Comparison of ENCODE assay signal across 9 cellular contexts in genomic region chr2:45494275-45494977, GRCh38.
A peak's percentile ranks its signal among the peaks of the same experiment; 100 is the strongest.
DNase-seq lines count a peak whose midpoint lies in the region; ATAC-seq and TF ChIP-seq lines count a peak whose summit lies in the region.
"Had no signal": no experiment of that assay in that cellular context is flagged by ENCODE, and none has a peak within 500 bp of the region (broad histone marks: within the 10 kb centered on the region; RNA-seq: fewer than 3 reads in every experiment).

No MANE protein-coding gene starts in this region.

- intact Hi-C loops in vagina (cut with DNase I): loop anchor here (2.0 kb wide), 1 partner anchor 512 kb away; no protein-coding TSS in a partner anchor

- peaks cover 11% of the 10 kb centered on the region for H3K4me1 Mint-ChIP-seq in HFFc6 (ENCODE audit: low read depth)

- H3K4me3 Mint-ChIP-seq in HFFc6: no peak overlapping the region
- H3K4me3 Mint-ChIP-seq: T-helper 1 cell treated with Interleukin-12 subunit alpha and Interleukin-12 subunit beta and Interleukin-4 antibody, amounts not matched to agents 30 μg/mL and 1 μg/mL, for 36 hours had no signal

- no peaks in the 10 kb centered on the region for H3K27me3 ChIP-seq in vagina

- H3K9me3 ChIP-seq in vagina: no peaks in the 10 kb centered on the region

- H3K27ac ChIP-seq in vagina: no peak overlapping the region

- no peaks in the 10 kb centered on the region for H3K27me3 Mint-ChIP-seq in HFFc6 (ENCODE audit: insufficient read depth)

- no peaks in the 10 kb centered on the region for H3K4me1 ChIP-seq in vagina

- no peaks in the 10 kb centered on the region for H3K9me3 Mint-ChIP-seq in HFFc6
- H3K9me3 Mint-ChIP-seq: T-helper 1 cell treated with Interleukin-12 subunit alpha and Interleukin-12 subunit beta and Interleukin-4 antibody, amounts not matched to agents 30 μg/mL and 1 μg/mL, for 36 hours had no signal

- no peaks in the 10 kb centered on the region for H3K36me3 ChIP-seq in vagina

- H3K4me3 ChIP-seq in vagina: no peak overlapping the region

- TF ChIP-seq CTCF in HFFc6 (IDR thresholded peaks at IDR 0.05) (peak; percentile 91), vagina (IDR thresholded peaks at IDR 0.05) (peak; percentile 60 to 76 (median 70))

- TF ChIP-seq POLR2A in vagina (IDR thresholded peaks at IDR 0.05): no peak

- H3K27ac Mint-ChIP-seq in HFFc6: no peak overlapping the region
- H3K27ac Mint-ChIP-seq: T-helper 1 cell treated with Interleukin-12 subunit alpha and Interleukin-12 subunit beta and Interleukin-4 antibody, amounts not matched to agents 30 μg/mL and 1 μg/mL, for 36 hours had no signal

- peak; percentile 31 for DNase-seq in D341Med (ENCODE audit: low spot score)
- DNase-seq in HFFc6: peak; percentile 67
- peak; percentile 85 for DNase-seq in NCI-H510A treated with DMSO at 0.1 percent for 48 hours (lab: John Stamatoyannopoulos, UW)
- DNase-seq in brain pericyte (ENCODE audit: low read depth, low spot score): peak; percentile 40
- no peak for DNase-seq in left lobe of liver (ENCODE audit: low spot score)
- no peak for DNase-seq in vagina (ENCODE audit: extremely low spot score in 2 of 2)
- no peak for DNase-seq in activated CD4-positive, CD25-positive, alpha-beta regulatory T cell (lab: John Stamatoyannopoulos, UW)

- ATAC-seq in left lobe of liver (peak; percentile 71), GM21367 (IDR thresholded peaks at IDR 0.05; ENCODE audit: unreplicated experiment) (no peak)

- H3K36me3 Mint-ChIP-seq in HFFc6 (ENCODE audit: low read depth): no peaks in the 10 kb centered on the region

Comparison
In these comparisons a context has a peak if more than half of its experiments do, and no peak if none do; other contexts are left out.
1. DNase-seq: peak in D341Med (single experiment), HFFc6 (single experiment), NCI-H510A treated with DMSO at 0.1 percent for 48 hours (single experiment) and brain pericyte (single experiment); none in left lobe of liver (single experiment), vagina (0 of 2) and activated CD4-positive, CD25-positive, alpha-beta regulatory T cell (0 of 4).